ENCODE assay signal across 8 cellular contexts in the genomic region with DNA sequence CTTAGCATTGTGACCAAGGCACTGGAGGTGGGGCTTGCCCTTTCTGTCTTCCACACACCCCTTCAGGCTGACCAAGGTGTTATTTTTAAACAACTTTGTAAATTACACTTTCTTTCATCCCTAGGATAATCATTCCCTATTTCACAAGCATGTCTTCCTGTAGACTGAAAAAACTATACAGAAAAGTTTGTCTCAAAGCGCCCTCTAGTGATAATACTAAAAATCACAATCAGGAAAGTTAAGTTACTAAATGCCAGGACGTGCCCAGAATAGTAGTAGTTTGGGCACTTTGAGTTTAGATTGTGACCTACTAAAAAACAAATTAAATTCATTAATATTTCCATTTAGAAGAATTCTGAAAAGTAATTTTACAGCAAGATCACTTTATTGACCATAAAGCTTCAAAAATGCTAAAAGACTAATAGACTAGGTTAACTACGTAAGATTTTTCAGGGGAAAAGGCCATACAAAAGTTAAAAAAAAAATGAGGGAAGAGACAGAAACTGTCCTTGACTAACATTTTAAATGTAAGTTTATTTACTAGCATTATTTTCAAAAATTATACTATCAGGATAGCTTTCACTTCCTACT.
DNase-seq lines count a peak whose midpoint lies in the region; FAIRE-seq and TF ChIP-seq lines count a peak whose summit lies in the region.

No MANE protein-coding gene starts in this region.

- H3K27me3 ChIP-seq in colonic mucosa: peaks cover 5% of the 10 kb centered on the region

- no peaks in the 10 kb centered on the region for H3K9me3 ChIP-seq in colonic mucosa

- DNase-seq in AG08395 (ENCODE audit: low spot score) (peak; percentile 79), GM18507 (ENCODE audit: extremely low spot score, insufficient read length, low read depth) (no peak), NCI-H774 (lab: John Stamatoyannopoulos, UW) (peak; percentile 5), colonic mucosa (no peak), midbrain (lab: John Stamatoyannopoulos, UW) (peak; percentile 75), NCI-H1048 (lab: John Stamatoyannopoulos, UW) (no peak)
- no peak for DNase-seq in activated CD4-positive, CD25-positive, alpha-beta regulatory T cell treated with anti-CD3 and anti-CD28 coated beads, Interleukin-2, amount 50 U/mL, for 72 hours
- no peak for DNase-seq in stimulated activated CD4-positive, alpha-beta T cell treated with anti-CD3 and anti-CD28 coated beads, Interleukin-12 subunit alpha, Interleukin-12 subunit beta, amount 100 ng/mL, for 4 hours

- no peaks in the 10 kb centered on the region for H3K36me3 ChIP-seq in colonic mucosa

- intact Hi-C loops in colonic mucosa (cut with DNase I): no loop called here

- H3K9ac ChIP-seq in colonic mucosa (ENCODE audit: low read depth in 2 of 2, low read length in 2 of 2): no peak overlapping the region

- FAIRE-seq in GM18507 (lab: Jason Lieb, UNC): peak; percentile 80

- H3K27ac ChIP-seq in colonic mucosa: no peak overlapping the region

- TF ChIP-seq CTCF in colonic mucosa (IDR thresholded peaks at IDR 0.05): peak; percentile 54

- H3K4me3 ChIP-seq in colonic mucosa: no peak overlapping the region

- H3K4me1 ChIP-seq in colonic mucosa: no peaks in the 10 kb centered on the region

Comparison
In these comparisons a context has a peak if more than half of its experiments do, and no peak if none do; other contexts are left out.
1. DNase-seq: peak in AG08395 (single experiment), NCI-H774 (single experiment) and midbrain (single experiment); none in GM18507 (single experiment), colonic mucosa (single experiment), NCI-H1048 (single experiment), activated CD4-positive, CD25-positive, alpha-beta regulatory T cell treated with anti-CD3 and anti-CD28 coated beads, Interleukin-2, amount 50 U/mL, for 72 hours (single experiment) and stimulated activated CD4-positive, alpha-beta T cell treated with anti-CD3 and anti-CD28 coated beads, Interleukin-12 subunit alpha, Interleukin-12 subunit beta, amount 100 ng/mL, for 4 hours (single experiment).